1 cellular context compared by ENCODE assay signal in the genomic region with DNA sequence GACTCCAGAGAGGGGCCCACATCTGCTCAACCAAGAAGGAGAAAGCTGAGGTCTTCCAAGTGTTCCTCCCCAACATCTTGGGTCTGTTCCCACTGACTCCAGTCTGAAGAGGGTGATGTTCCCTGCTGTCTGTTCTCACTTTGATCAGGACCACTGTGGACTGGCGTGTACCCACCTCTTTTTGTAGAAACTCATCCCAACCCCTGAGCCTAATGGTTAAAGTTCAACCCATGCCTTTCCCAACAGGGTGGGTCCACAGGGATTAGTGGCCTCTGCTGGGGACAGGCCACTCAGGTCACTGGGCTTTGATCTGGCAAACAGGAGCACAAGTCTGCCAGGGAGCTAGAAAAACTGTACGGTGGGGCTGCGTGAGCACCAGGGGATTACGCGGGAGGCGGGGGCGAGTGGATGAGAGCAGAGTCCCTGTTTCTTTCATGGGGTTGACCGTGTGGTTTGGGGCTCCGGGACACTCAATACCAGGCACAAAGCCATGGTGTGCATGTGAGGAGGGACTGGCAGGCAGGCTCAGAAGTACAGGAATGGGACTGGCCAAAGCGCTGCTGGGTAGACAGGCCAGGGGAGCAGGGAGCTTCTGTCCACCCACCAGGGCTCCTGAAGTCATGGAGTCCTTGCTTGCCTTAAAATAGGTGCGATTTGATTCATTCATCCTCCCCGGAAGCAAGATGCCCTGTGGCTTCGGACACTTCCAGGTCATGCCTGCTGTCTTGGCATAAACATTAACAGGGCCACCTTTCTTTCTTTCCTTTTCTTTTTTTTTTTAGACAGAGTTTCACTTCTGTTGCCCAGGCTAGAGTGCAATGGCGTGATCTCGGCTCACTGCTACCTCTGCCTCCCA.
A peak's percentile ranks its signal among the peaks of the same experiment; 100 is the strongest.
TF ChIP-seq lines count a peak whose summit lies in the region.

TSS of gene CA5A (minus strand) at position 155 of the 856 bp plus-strand sequence. CDS start at position 76, 79 bp downstream.

TF ChIP-seq in HepG2, 621 proteins besides CTCF, POLR2A, EP300 and RAD21 (continued from another document and continues in another):
- TF ChIP-seq, protein P1, sequence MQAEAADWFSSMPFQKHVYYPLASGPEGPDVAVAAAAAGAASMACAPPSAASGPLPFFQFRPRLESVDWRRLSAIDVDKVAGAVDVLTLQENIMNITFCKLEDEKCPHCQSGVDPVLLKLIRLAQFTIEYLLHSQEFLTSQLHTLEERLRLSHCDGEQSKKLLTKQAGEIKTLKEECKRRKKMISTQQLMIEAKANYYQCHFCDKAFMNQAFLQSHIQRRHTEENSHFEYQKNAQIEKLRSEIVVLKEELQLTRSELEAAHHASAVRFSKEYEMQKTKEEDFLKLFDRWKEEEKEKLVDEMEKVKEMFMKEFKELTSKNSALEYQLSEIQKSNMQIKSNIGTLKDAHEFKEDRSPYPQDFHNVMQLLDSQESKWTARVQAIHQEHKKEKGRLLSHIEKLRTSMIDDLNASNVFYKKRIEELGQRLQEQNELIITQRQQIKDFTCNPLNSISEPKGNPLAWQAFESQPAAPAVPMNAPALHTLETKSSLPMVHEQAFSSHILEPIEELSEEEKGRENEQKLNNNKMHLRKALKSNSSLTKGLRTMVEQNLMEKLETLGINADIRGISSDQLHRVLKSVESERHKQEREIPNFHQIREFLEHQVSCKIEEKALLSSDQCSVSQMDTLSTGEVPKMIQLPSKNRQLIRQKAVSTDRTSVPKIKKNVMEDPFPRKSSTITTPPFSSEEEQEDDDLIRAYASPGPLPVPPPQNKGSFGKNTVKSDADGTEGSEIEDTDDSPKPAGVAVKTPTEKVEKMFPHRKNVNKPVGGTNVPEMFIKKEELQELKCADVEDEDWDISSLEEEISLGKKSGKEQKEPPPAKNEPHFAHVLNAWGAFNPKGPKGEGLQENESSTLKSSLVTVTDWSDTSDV (CRISPR knock-in tag; IDR thresholded peaks at IDR 0.05) = 0 out of 2 replicates have a peak, but pooled peaks have one; percentile 47
- TF ChIP-seq ZNF713 (CRISPR knock-in tag; IDR thresholded peaks at IDR 0.05) = no peak; the same call in 1 of the 2 replicates
- TF ChIP-seq ZNF17 (CRISPR knock-in tag; IDR thresholded peaks at IDR 0.05) = no peak
- no peak for TF ChIP-seq ZNF354B (CRISPR knock-in tag; IDR thresholded peaks at IDR 0.05)
- peak; percentile 73; the same call in 1 of the 2 replicates for TF ChIP-seq IRX3 (CRISPR knock-in tag; IDR thresholded peaks at IDR 0.05; ENCODE audit: borderline replicate concordance, low read depth)
- TF ChIP-seq, protein P2, sequence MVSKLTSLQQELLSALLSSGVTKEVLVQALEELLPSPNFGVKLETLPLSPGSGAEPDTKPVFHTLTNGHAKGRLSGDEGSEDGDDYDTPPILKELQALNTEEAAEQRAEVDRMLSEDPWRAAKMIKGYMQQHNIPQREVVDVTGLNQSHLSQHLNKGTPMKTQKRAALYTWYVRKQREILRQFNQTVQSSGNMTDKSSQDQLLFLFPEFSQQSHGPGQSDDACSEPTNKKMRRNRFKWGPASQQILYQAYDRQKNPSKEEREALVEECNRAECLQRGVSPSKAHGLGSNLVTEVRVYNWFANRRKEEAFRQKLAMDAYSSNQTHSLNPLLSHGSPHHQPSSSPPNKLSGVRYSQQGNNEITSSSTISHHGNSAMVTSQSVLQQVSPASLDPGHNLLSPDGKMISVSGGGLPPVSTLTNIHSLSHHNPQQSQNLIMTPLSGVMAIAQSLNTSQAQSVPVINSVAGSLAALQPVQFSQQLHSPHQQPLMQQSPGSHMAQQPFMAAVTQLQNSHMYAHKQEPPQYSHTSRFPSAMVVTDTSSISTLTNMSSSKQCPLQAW (CRISPR knock-in tag; IDR thresholded peaks at IDR 0.05) = peak; percentile 100
- TF ChIP-seq IRF2 (CRISPR knock-in tag; IDR thresholded peaks at IDR 0.05) = peak; percentile 94
- TF ChIP-seq CEBPB (IDR thresholded peaks at IDR 0.05; ENCODE audit: borderline replicate concordance, low read depth, low read length) = peak; percentile 85
- TF ChIP-seq STAT5B (CRISPR knock-in tag; IDR thresholded peaks at IDR 0.05) = peak; percentile 64; the same call in 1 of the 2 replicates
- TF ChIP-seq ZNF878 (CRISPR knock-in tag; IDR thresholded peaks at IDR 0.05) = peak; percentile 94; the same call in 1 of the 2 replicates
- 0 out of 2 replicates have a peak, but pooled peaks have one; percentile 66 for TF ChIP-seq ZBTB43 (CRISPR knock-in tag; conservative IDR thresholded peaks at IDR 0.05)
- TF ChIP-seq TARDBP (CRISPR knock-in tag; IDR thresholded peaks at IDR 0.05) = peak; percentile 96
- TF ChIP-seq ZNF460 (CRISPR knock-in tag; IDR thresholded peaks at IDR 0.05; ENCODE audit: borderline replicate concordance) = peak; percentile 87; the same call in 1 of the 2 replicates
- no peak for TF ChIP-seq ARID2 (CRISPR knock-in tag; IDR thresholded peaks at IDR 0.05; ENCODE audit: borderline replicate concordance)
- TF ChIP-seq NR2C2 (CRISPR knock-in tag; IDR thresholded peaks at IDR 0.05; ENCODE audit: borderline replicate concordance) = peak; percentile 86
- peak; percentile 55; the same call in 1 of the 2 replicates for TF ChIP-seq NFYC (CRISPR knock-in tag; IDR thresholded peaks at IDR 0.05)
- peak; percentile 82 for TF ChIP-seq ZNF501 (CRISPR knock-in tag; IDR thresholded peaks at IDR 0.05)
- no peak for TF ChIP-seq THAP7 (CRISPR knock-in tag; IDR thresholded peaks at IDR 0.05)
- peak; percentile 85 for TF ChIP-seq HMG20B (CRISPR knock-in tag; conservative IDR thresholded peaks at IDR 0.05)
- TF ChIP-seq NFE2 (CRISPR knock-in tag; IDR thresholded peaks at IDR 0.05) = no peak
- TF ChIP-seq FOXO4 (CRISPR knock-in tag; conservative IDR thresholded peaks at IDR 0.05) = peak; percentile 89; the same call in 1 of the 2 replicates
- TF ChIP-seq ZSCAN21 (CRISPR knock-in tag; IDR thresholded peaks at IDR 0.05; ENCODE audit: borderline replicate concordance) = peak; percentile 97
- TF ChIP-seq, protein P3, sequence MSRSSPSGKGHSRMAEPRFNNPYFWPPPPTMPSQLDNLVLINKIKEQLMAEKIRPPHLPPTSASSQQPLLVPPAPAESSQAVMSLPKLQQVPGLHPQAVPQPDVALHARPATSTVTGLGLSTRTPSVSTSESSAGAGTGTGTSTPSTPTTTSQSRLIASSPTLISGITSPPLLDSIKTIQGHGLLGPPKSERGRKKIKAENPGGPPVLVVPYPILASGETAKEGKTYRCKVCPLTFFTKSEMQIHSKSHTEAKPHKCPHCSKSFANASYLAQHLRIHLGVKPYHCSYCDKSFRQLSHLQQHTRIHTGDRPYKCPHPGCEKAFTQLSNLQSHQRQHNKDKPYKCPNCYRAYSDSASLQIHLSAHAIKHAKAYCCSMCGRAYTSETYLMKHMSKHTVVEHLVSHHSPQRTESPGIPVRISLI (CRISPR knock-in tag; IDR thresholded peaks at IDR 0.05; ENCODE audit: borderline replicate concordance) = peak; percentile 67; the same call in 1 of the 2 replicates
- peak; percentile 83; the same call in 1 of the 2 replicates for TF ChIP-seq ZNF253 (CRISPR knock-in tag; IDR thresholded peaks at IDR 0.05; ENCODE audit: borderline replicate concordance)
- TF ChIP-seq ZNF691 (CRISPR knock-in tag; IDR thresholded peaks at IDR 0.05; ENCODE audit: borderline replicate concordance, low read depth) = peak; percentile 89; the same call in 1 of the 2 replicates
- TF ChIP-seq ZNF296 (CRISPR knock-in tag; conservative IDR thresholded peaks at IDR 0.05) = peak; percentile 95; the same call in 1 of the 2 replicates
- peak; percentile 16; the same call in 1 of the 2 replicates for TF ChIP-seq SIN3B (IDR thresholded peaks at IDR 0.05; ENCODE audit: low read length)
- 0 out of 2 replicates have a peak, but pooled peaks have one; percentile 64 for TF ChIP-seq ZNF737 (CRISPR knock-in tag; IDR thresholded peaks at IDR 0.05; ENCODE audit: borderline replicate concordance)
- peak; percentile 71 for TF ChIP-seq FOSL2 (CRISPR knock-in tag; IDR thresholded peaks at IDR 0.05)
- no peak for TF ChIP-seq TAF15 (IDR thresholded peaks at IDR 0.05; ENCODE audit: low read depth, low read length, poor library complexity, severe bottlenecking)
- no peak; the same call in 1 of the 2 replicates for TF ChIP-seq ZNF563 (CRISPR knock-in tag; IDR thresholded peaks at IDR 0.05)
- peak; percentile 92 for TF ChIP-seq ZBTB25 (CRISPR knock-in tag; IDR thresholded peaks at IDR 0.05)
- TF ChIP-seq HNRNPL (IDR thresholded peaks at IDR 0.05; ENCODE audit: low read depth, low read length) = peak; percentile 83
- no peak for TF ChIP-seq ZSCAN29 (CRISPR knock-in tag; conservative IDR thresholded peaks at IDR 0.05)
- TF ChIP-seq RELA (CRISPR knock-in tag; IDR thresholded peaks at IDR 0.05) = no peak
- TF ChIP-seq ZNF550 (CRISPR knock-in tag; IDR thresholded peaks at IDR 0.05; ENCODE audit: borderline replicate concordance) = no peak
- TF ChIP-seq, protein P4, sequence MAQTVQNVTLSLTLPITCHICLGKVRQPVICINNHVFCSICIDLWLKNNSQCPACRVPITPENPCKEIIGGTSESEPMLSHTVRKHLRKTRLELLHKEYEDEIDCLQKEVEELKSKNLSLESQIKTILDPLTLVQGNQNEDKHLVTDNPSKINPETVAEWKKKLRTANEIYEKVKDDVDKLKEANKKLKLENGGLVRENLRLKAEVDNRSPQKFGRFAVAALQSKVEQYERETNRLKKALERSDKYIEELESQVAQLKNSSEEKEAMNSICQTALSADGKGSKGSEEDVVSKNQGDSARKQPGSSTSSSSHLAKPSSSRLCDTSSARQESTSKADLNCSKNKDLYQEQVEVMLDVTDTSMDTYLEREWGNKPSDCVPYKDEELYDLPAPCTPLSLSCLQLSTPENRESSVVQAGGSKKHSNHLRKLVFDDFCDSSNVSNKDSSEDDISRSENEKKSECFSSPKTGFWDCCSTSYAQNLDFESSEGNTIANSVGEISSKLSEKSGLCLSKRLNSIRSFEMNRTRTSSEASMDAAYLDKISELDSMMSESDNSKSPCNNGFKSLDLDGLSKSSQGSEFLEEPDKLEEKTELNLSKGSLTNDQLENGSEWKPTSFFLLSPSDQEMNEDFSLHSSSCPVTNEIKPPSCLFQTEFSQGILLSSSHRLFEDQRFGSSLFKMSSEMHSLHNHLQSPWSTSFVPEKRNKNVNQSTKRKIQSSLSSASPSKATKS (CRISPR knock-in tag; IDR thresholded peaks at IDR 0.05) = 0 out of 2 replicates have a peak, but pooled peaks have one; percentile 30
- peak; percentile 77 for TF ChIP-seq KMT2A (CRISPR knock-in tag; IDR thresholded peaks at IDR 0.05)
- TF ChIP-seq, protein P5, sequence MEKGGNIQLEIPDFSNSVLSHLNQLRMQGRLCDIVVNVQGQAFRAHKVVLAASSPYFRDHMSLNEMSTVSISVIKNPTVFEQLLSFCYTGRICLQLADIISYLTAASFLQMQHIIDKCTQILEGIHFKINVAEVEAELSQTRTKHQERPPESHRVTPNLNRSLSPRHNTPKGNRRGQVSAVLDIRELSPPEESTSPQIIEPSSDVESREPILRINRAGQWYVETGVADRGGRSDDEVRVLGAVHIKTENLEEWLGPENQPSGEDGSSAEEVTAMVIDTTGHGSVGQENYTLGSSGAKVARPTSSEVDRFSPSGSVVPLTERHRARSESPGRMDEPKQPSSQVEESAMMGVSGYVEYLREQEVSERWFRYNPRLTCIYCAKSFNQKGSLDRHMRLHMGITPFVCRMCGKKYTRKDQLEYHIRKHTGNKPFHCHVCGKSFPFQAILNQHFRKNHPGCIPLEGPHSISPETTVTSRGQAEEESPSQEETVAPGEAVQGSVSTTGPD (CRISPR knock-in tag; IDR thresholded peaks at IDR 0.05) = peak; percentile 87
- TF ChIP-seq TEF (CRISPR knock-in tag; IDR thresholded peaks at IDR 0.05) = no peak
